In genomic region chr14:76376001-76376404, GRCh38 we compare ENCODE assay signal across 7 cellular contexts. TPM values are rescaled to one million over a fixed set of nuclear protein-coding genes. Genes with fewer than 3 reads are reported as not detected.
A peak's percentile ranks its signal among the peaks of the same experiment; 100 is the strongest.
DNase-seq lines count a peak whose midpoint lies in the region; ATAC-seq and TF ChIP-seq lines count a peak whose summit lies in the region.

Gene ESRRB, plus strand, starts transcription at chr14:76376137. Its CDS starts 265 bp downstream, at chr14:76376402.

- peaks cover 12% of the 10 kb centered on the region for H3K4me1 Mint-ChIP-seq in stimulated activated memory B cell treated with anti-CD40 and anti-IgM and Interleukin-4, amounts not matched to agents 10 μg/mL and 1 μg/mL and 100 μg/mL, for 72 hours
- H3K4me1 Mint-ChIP-seq in activated CD4-positive, alpha-beta T cell treated with anti-CD3 and anti-CD28 coated beads, Interleukin-2, amount 10 ng/mL, durations not matched to agents 24 days and 14 days: peaks cover 2% of the 10 kb centered on the region

- H2AFZ ChIP-seq in MM.1S (ENCODE audit: low read length): no peak within 1 kb of the TSS

- H3K36me3 ChIP-seq in MM.1S (replicated peaks; ENCODE audit: insufficient read depth, low read length): no peaks in the 10 kb centered on the region
- no peaks in the 10 kb centered on the region for H3K36me3 ChIP-seq in iPS-20b (ENCODE audit: insufficient read depth, low read depth, low read length)
- H3K36me3 ChIP-seq in uterus: no peaks in the 10 kb centered on the region

- DNase-seq in MM.1S (no peak), astrocyte of the hippocampus (ENCODE audit: low read depth, low spot score) (peak; percentile 22), uterus (no peak), occipital lobe (lab: John Stamatoyannopoulos, UW) (no peak)
- no peak for DNase-seq in activated CD4-positive, alpha-beta T cell treated with anti-CD3 and anti-CD28 coated beads, Interleukin-2, amount 10 ng/mL, durations not matched to agents 24 days and 14 days

- intact Hi-C loops in activated CD4-positive, alpha-beta T cell treated with anti-CD3 and anti-CD28 coated beads, Interleukin-2, amount 10 ng/mL, durations not matched to agents 24 days and 14 days (cut with micrococcal nuclease): no loop called here
- intact Hi-C loops in uterus (cut with DNase I; ENCODE audit: low total_unique reads): no loop called here

- H3K36me3 Mint-ChIP-seq in stimulated activated memory B cell treated with anti-CD40 and anti-IgM and Interleukin-4, amounts not matched to agents 10 μg/mL and 1 μg/mL and 100 μg/mL, for 72 hours: no peaks in the 10 kb centered on the region
- H3K36me3 Mint-ChIP-seq in activated CD4-positive, alpha-beta T cell treated with anti-CD3 and anti-CD28 coated beads, Interleukin-2, amount 10 ng/mL, durations not matched to agents 24 days and 14 days (ENCODE audit: low read depth): no peaks in the 10 kb centered on the region

- peak within 1 kb of the TSS; percentile 24; the same call in 1 of the 2 replicates for H3K4me2 ChIP-seq in MM.1S (ENCODE audit: low read depth, low read length)

- no peaks in the 10 kb centered on the region for H3K9me2 ChIP-seq in MM.1S (replicated peaks; ENCODE audit: insufficient read depth, low read length)

- H3K4me1 ChIP-seq in MM.1S (ENCODE audit: low read length) (no peaks in the 10 kb centered on the region), iPS-20b (ENCODE audit: insufficient read depth, low read length) (peaks cover 3% of the 10 kb centered on the region; the same call in 1 of the 2 replicates), uterus (peaks cover 0 to 8% of the 10 kb centered on the region in 2 donors)

- no peaks in the 10 kb centered on the region for H3K79me2 ChIP-seq in MM.1S (ENCODE audit: low read length)

- ATAC-seq in stimulated activated memory B cell treated with anti-CD40 and anti-IgM and Interleukin-4, amounts not matched to agents 10 μg/mL and 1 μg/mL and 100 μg/mL, for 72 hours: no peak

- no peak for TF ChIP-seq CTCF in MM.1S (IDR thresholded peaks at IDR 0.05; ENCODE audit: low read length)
- no peak for TF ChIP-seq CTCF in uterus (IDR thresholded peaks at IDR 0.05)

- H3K9me3 Mint-ChIP-seq in stimulated activated memory B cell treated with anti-CD40 and anti-IgM and Interleukin-4, amounts not matched to agents 10 μg/mL and 1 μg/mL and 100 μg/mL, for 72 hours: no peaks in the 10 kb centered on the region
- H3K9me3 Mint-ChIP-seq in activated CD4-positive, alpha-beta T cell treated with anti-CD3 and anti-CD28 coated beads, Interleukin-2, amount 10 ng/mL, durations not matched to agents 24 days and 14 days: no peaks in the 10 kb centered on the region

- H4K20me1 ChIP-seq in MM.1S (ENCODE audit: insufficient read depth, low read length): no peaks in the 10 kb centered on the region

- peaks cover 80% of the 10 kb centered on the region for H3K27me3 Mint-ChIP-seq in stimulated activated memory B cell treated with anti-CD40 and anti-IgM and Interleukin-4, amounts not matched to agents 10 μg/mL and 1 μg/mL and 100 μg/mL, for 72 hours
- H3K27me3 Mint-ChIP-seq in activated CD4-positive, alpha-beta T cell treated with anti-CD3 and anti-CD28 coated beads, Interleukin-2, amount 10 ng/mL, durations not matched to agents 24 days and 14 days: peaks cover 74% of the 10 kb centered on the region

- H3K9ac ChIP-seq in MM.1S (ENCODE audit: low read length): no peak within 1 kb of the TSS
- no peak within 1 kb of the TSS for H3K9ac ChIP-seq in iPS-20b (ENCODE audit: low read depth, low read length)

- H3K27ac Mint-ChIP-seq in stimulated activated memory B cell treated with anti-CD40 and anti-IgM and Interleukin-4, amounts not matched to agents 10 μg/mL and 1 μg/mL and 100 μg/mL, for 72 hours: no peak within 1 kb of the TSS
- no peak within 1 kb of the TSS for H3K27ac Mint-ChIP-seq in activated CD4-positive, alpha-beta T cell treated with anti-CD3 and anti-CD28 coated beads, Interleukin-2, amount 10 ng/mL, durations not matched to agents 24 days and 14 days

- TF ChIP-seq POLR2A in uterus (IDR thresholded peaks at IDR 0.05): no peak

- H3K4me3 ChIP-seq in MM.1S (ENCODE audit: low read length) (no peak within 1 kb of the TSS), iPS-20b (ENCODE audit: low read length) (peak within 1 kb of the TSS; percentile 75), uterus (no peak within 1 kb of the TSS)

- H3K9me3 ChIP-seq in MM.1S (replicated peaks; ENCODE audit: insufficient read depth, low read length) (no peaks in the 10 kb centered on the region), iPS-20b (ENCODE audit: insufficient read depth, low read depth, low read length) (no peaks in the 10 kb centered on the region), uterus (no peaks in the 10 kb centered on the region)

- H3K27ac ChIP-seq in MM.1S (ENCODE audit: low read length) (no peak within 1 kb of the TSS), iPS-20b (ENCODE audit: low read length) (no peak within 1 kb of the TSS), uterus (no peak within 1 kb of the TSS)

- H3F3A ChIP-seq in MM.1S (ENCODE audit: insufficient read depth, low read length): no peaks in the 10 kb centered on the region

- H3K27me3 ChIP-seq in MM.1S (replicated peaks; ENCODE audit: insufficient read depth, low read length) (peaks cover 23% of the 10 kb centered on the region; the same call in 1 of the 2 replicates), iPS-20b (ENCODE audit: insufficient read depth, low read length) (peaks cover 94% of the 10 kb centered on the region), uterus (peaks cover 0 to 24% of the 10 kb centered on the region in 2 donors)

- peak within 1 kb of the TSS; percentile 46 for H3K4me3 Mint-ChIP-seq in stimulated activated memory B cell treated with anti-CD40 and anti-IgM and Interleukin-4, amounts not matched to agents 10 μg/mL and 1 μg/mL and 100 μg/mL, for 72 hours
- H3K4me3 Mint-ChIP-seq in activated CD4-positive, alpha-beta T cell treated with anti-CD3 and anti-CD28 coated beads, Interleukin-2, amount 10 ng/mL, durations not matched to agents 24 days and 14 days: no peak within 1 kb of the TSS

RNA-seq across cellular contexts. Expression of gene ESRRB, which starts in this region (rescaled TPM):
- total RNA-seq in activated CD4-positive, alpha-beta T cell treated with anti-CD3 and anti-CD28 coated beads, Interleukin-2, amount 10 ng/mL, durations not matched to agents 24 days and 14 days: 0.05 and 0.09 TPM in 2 replicates
- total RNA-seq in uterus: not detected
- total RNA-seq in occipital lobe: 0.31 TPM
